Comparison of ENCODE assay signal across 19 cellular contexts in the genomic region with DNA sequence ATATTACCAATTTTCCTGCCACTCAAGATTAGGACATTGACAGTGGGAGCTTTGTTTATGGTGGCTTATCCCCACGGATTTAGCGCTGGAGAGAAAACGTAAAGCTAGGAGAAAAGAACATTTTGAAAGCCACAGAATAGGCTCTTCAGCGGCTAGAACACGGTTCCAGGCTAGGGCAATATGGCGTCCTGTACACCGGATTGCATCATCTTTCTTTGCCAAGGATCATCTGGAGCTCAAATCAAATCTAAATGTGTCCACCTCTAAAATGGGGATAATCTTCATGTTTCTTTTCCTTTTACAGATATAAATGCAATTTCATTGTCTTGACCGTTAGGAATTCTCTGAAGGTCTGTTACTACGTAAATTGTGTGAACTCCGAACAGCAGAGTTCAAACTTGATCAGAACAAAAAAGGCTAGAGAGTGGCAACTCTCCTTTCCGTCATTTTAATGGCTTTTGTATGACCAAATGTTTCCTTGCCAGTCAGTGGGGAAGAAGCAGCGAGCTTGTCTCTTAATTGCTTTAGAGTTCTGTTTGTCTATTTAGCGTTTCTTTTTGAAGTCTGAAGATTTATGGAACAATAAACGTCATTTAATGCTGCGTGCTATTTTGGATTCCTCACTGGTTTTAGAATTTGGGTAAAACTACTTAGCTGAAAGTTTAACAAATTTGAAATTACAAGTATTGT. TPM values are rescaled to one million over a fixed set of nuclear protein-coding genes. Genes with fewer than 3 reads are reported as not detected.
A peak's percentile ranks its signal among the peaks of the same experiment; 100 is the strongest.
DNase-seq lines count a peak whose midpoint lies in the region; ATAC-seq, FAIRE-seq and TF ChIP-seq lines count a peak whose summit lies in the region.
"Had no signal": no experiment of that assay in that cellular context is flagged by ENCODE, and none has a peak within 500 bp of the region (broad histone marks: within the 10 kb centered on the region; RNA-seq: fewer than 3 reads in every experiment).

No MANE protein-coding gene starts in this region.

- H3K23ac ChIP-seq in mesenchymal stem cell (ENCODE audit: low read length in 2 of 2), result no peak overlapping the region

- no peak overlapping the region for H4K91ac ChIP-seq in mesenchymal stem cell (ENCODE audit: low read length)

- TF ChIP-seq CTCF in A673 (conservative IDR thresholded peaks at IDR 0.05; ENCODE audit: low read depth, low read length) (no peak), K562 (IDR thresholded peaks at IDR 0.05 in 2 of 3, conservative IDR thresholded peaks at IDR 0.05 in 1 of 3; ENCODE audit: insufficient read depth in 2 of 3, low read depth in 1 of 3, low read length in 3 of 3) (no peak), GM13977 (IDR thresholded peaks at IDR 0.05; ENCODE audit: extremely low read depth, insufficient read depth, missing control alignments) (no peak), GM13976 (IDR thresholded peaks at IDR 0.05; ENCODE audit: borderline replicate concordance, control extremely low read depth, extremely low read depth, insufficient read depth, missing control alignments) (no peak)

- peaks cover 5% of the 10 kb centered on the region for H3K79me1 ChIP-seq in mesenchymal stem cell (replicated peaks; ENCODE audit: low read length, poor library complexity, severe bottlenecking)

- no peaks in the 10 kb centered on the region for H3K9me1 ChIP-seq in K562 (ENCODE audit: control insufficient read depth, insufficient read depth, low read length)

- TSS peak; percentile 50 for BruUV-seq in A673 (replicated peaks; lab: Mats Ljungman, UMichigan)
- BruUV-seq in K562 (replicated peaks; lab: Mats Ljungman, UMichigan), result no TSS peak

- peaks cover 22% of the 10 kb centered on the region for H3K79me2 ChIP-seq in K562 (ENCODE audit: control insufficient read depth, insufficient read depth, low read length)

- no peak for TF ChIP-seq EP300 in K562 (IDR thresholded peaks at IDR 0.05; ENCODE audit: low read length)

- H3K18ac ChIP-seq in mesenchymal stem cell (ENCODE audit: low read depth in 1 of 2, low read length in 2 of 2), result no peak overlapping the region

- H3K4me3 ChIP-seq in A673 (ENCODE audit: low read depth, low read length, poor library complexity, severe bottlenecking), result peak overlapping the region; percentile 9
- no peak overlapping the region for H3K4me3 ChIP-seq in K562
- H3K4me3 ChIP-seq in mesenchymal stem cell (ENCODE audit: insufficient read depth in 1 of 2, low read depth in 1 of 2, low read length in 2 of 2), result no peak overlapping the region
- H3K4me3 ChIP-seq: BLaER1, colonic mucosa, suprapubic skin had no signal

- H4K8ac ChIP-seq in mesenchymal stem cell (ENCODE audit: low read length), result no peak overlapping the region

- DNase-seq in A673 (ENCODE audit: low spot score) (peak; percentile 70), HEK293T (ENCODE audit: extremely low spot score) (no peak), K562 (ENCODE audit: extremely low read depth in 1 of 4, low spot score in 3 of 4) (no peak), mesenchymal stem cell (peak; percentile 21), GM13977 (ENCODE audit: low spot score) (no peak), GM13976 (ENCODE audit: low spot score) (no peak), NCI-H82 treated with DMSO at 0.1 percent for 48 hours (lab: John Stamatoyannopoulos, UW; ENCODE audit: unreplicated experiment) (no peak), mesenteric fat pad (ENCODE audit: low spot score) (no peak)
- DNase-seq: activated CD4-positive, alpha-beta T cell treated with anti-CD3 and anti-CD28 coated beads for 1 hour; colonic mucosa; left ventricle myocardium superior; NCI-H1092; NCI-H2081 treated with DMSO at 0.1 percent for 48 hours; NCI-H446 treated with DMSO at 0.1 percent for 48 hours; RPMI8226 had no signal

- TF ChIP-seq RAD21 in K562 (CRISPR knock-in tag; conservative IDR thresholded peaks at IDR 0.05 in 1 of 2, IDR thresholded peaks at IDR 0.05 in 1 of 2), result no peak

- no peak for FAIRE-seq in K562 (lab: Jason Lieb, UNC)

- 62% methylated on average over 15 of the region's 15 CpGs for WGBS in K562 (ENCODE audit: insufficient coverage, low coverage, missing lambda C conversion rate)
- WGBS in mesenchymal stem cell, result 64% methylated on average over 15 of the region's 15 CpGs

- H2BK5ac ChIP-seq in mesenchymal stem cell (ENCODE audit: low read depth, low read length, poor library complexity, severe bottlenecking), result no peak overlapping the region

- ATAC-seq in K562, result no peak
- ATAC-seq: left ventricle myocardium superior, sciatic nerve had no signal

- H2AFZ ChIP-seq in K562 (ENCODE audit: low read depth, low read length) (peak overlapping the region; percentile 17; the same call in 1 of the 2 replicates), mesenchymal stem cell (ENCODE audit: low read depth, low read length) (no peak overlapping the region)

- H3K4ac ChIP-seq in mesenchymal stem cell (ENCODE audit: low read depth in 1 of 2, low read length in 2 of 2), result no peak overlapping the region

- H3K9me3 ChIP-seq in A673 (ENCODE audit: low read depth, low read length, poor library complexity, severe bottlenecking), result no peaks in the 10 kb centered on the region
- no peaks in the 10 kb centered on the region for H3K9me3 ChIP-seq in K562 (replicated peaks; ENCODE audit: control insufficient read depth, insufficient read depth, low read depth, low read length)
- H3K9me3 ChIP-seq in mesenchymal stem cell (ENCODE audit: control insufficient read depth, low read length), result no peaks in the 10 kb centered on the region
- H3K9me3 ChIP-seq: BLaER1, colonic mucosa, suprapubic skin, vagina had no signal

- H3K14ac ChIP-seq in mesenchymal stem cell (ENCODE audit: low read length in 2 of 2), result no peak overlapping the region

- H4K20me1 ChIP-seq in K562 (replicated peaks; ENCODE audit: control insufficient read depth, insufficient read depth, low read length), result no peaks in the 10 kb centered on the region

- H2BK15ac ChIP-seq in mesenchymal stem cell (ENCODE audit: low read depth, poor library complexity, severe bottlenecking), result no peak overlapping the region

- intact Hi-C loops in A673 (cut with micrococcal nuclease; ENCODE audit: unreplicated experiment), result loop anchor here (5.0 kb wide), 1 partner anchor 46 kb away; no protein-coding TSS in a partner anchor
- intact Hi-C loops in K562 (cut with micrococcal nuclease), result no loop called here

- H3K27ac ChIP-seq in A673 (ENCODE audit: low read depth, low read length, poor library complexity, severe bottlenecking), result peak overlapping the region; percentile 95
- H3K27ac ChIP-seq in K562 (ENCODE audit: extremely low read depth, low read depth, low read length), result no peak overlapping the region
- H3K27ac ChIP-seq in mesenchymal stem cell (ENCODE audit: low read length, poor library complexity, severe bottlenecking), result no peak overlapping the region
- H3K27ac ChIP-seq: BLaER1, colonic mucosa, suprapubic skin had no signal

- in situ Hi-C loops in K562 (cut with MboI), result no loop called here
- in situ Hi-C loops in GM13977 (cut with MboI; ENCODE audit: low pct_unique_long_range_greater_than_20kb, low sequenced_read_pairs, unreplicated experiment), result no loop called here
- in situ Hi-C loops in GM13976 (cut with MboI; ENCODE audit: low sequenced_read_pairs, unreplicated experiment), result no loop called here

- H3K4me1 ChIP-seq in A673 (ENCODE audit: insufficient read depth, low read length, poor library complexity, severe bottlenecking) (peaks cover 55% of the 10 kb centered on the region), K562 (replicated peaks in 1 of 2; ENCODE audit: control insufficient read depth in 2 of 2, insufficient read depth in 2 of 2, low read length in 2 of 2) (peaks cover 3 to 29% of the 10 kb centered on the region in 2 experiments; a peak in 2 of 5 replicates), mesenchymal stem cell (ENCODE audit: control insufficient read depth, insufficient read depth, low read depth, low read length) (peaks cover 7% of the 10 kb centered on the region)

- no peaks in the 10 kb centered on the region for H3K27me3 ChIP-seq in A673 (replicated peaks; ENCODE audit: insufficient read depth, low read depth, low read length, poor library complexity)
- no peaks in the 10 kb centered on the region for H3K27me3 ChIP-seq in K562 (ENCODE audit: control insufficient read depth in 2 of 2, insufficient read depth in 2 of 2, low read length in 2 of 2)
- H3K27me3 ChIP-seq in mesenchymal stem cell (ENCODE audit: control insufficient read depth in 1 of 2, insufficient read depth in 1 of 2, low read length in 2 of 2), result no peaks in the 10 kb centered on the region
- H3K27me3 ChIP-seq: suprapubic skin, vagina had no signal

- POLR2A ChIA-PET in A673 (lab: Charles Lee; ENCODE audit: low non-redundant PET), result interaction anchor here (0.6 kb wide), 2 partner anchors 195 to 408 kb away, joined by 4 to 7 read pairs; no protein-coding TSS in a partner anchor
- POLR2A ChIA-PET in HEK293T (lab: Yijun Ruan, JAX), result no interaction called here
- POLR2A ChIA-PET in K562 (lab: Yijun Ruan, JAX), result interaction anchor here (0.6 kb wide), 1 partner anchor 153 kb away, joined by 3 read pairs; no protein-coding TSS in a partner anchor

- H2BK12ac ChIP-seq in mesenchymal stem cell (ENCODE audit: low read length in 2 of 2), result no peak overlapping the region

- TF ChIP-seq POLR2A in K562 (conservative IDR thresholded peaks at IDR 0.05), result no peak

- H2AK5ac ChIP-seq in mesenchymal stem cell (ENCODE audit: low read length, severe bottlenecking), result peak overlapping the region; percentile 84

- H3K9ac ChIP-seq in K562 (ENCODE audit: insufficient read depth in 1 of 2, low read depth in 2 of 2, low read length in 2 of 2) (no peak overlapping the region), mesenchymal stem cell (ENCODE audit: low read length) (no peak overlapping the region)
- H3K9ac ChIP-seq: BLaER1 had no signal

- H2BK120ac ChIP-seq in mesenchymal stem cell (ENCODE audit: low read depth, low read length), result no peak overlapping the region

- CTCF ChIA-PET in A673 (lab: Charles Lee) (no interaction called here), HEK293T (lab: Yijun Ruan, JAX) (interaction anchor here (0.6 to 1.5 kb wide), 2 partner anchors 154 to 166 kb away, joined by 4 to 9 read pairs; no protein-coding TSS in a partner anchor), K562 (lab: Yijun Ruan, JAX; ENCODE audit: low intra/inter-chr PET ratio) (no interaction called here)

- H3K4me2 ChIP-seq in K562 (ENCODE audit: insufficient read depth, low read length) (no peak overlapping the region), mesenchymal stem cell (ENCODE audit: low read length, poor library complexity, severe bottlenecking) (no peak overlapping the region)
- H3K4me2 ChIP-seq: BLaER1 had no signal

- H3K36me3 ChIP-seq in A673 (ENCODE audit: insufficient read depth, low read length, poor library complexity, severe bottlenecking), result no peaks in the 10 kb centered on the region
- H3K36me3 ChIP-seq in K562 (ENCODE audit: control insufficient read depth, insufficient read depth, low read length), result no peaks in the 10 kb centered on the region
- no peaks in the 10 kb centered on the region for H3K36me3 ChIP-seq in mesenchymal stem cell (ENCODE audit: control insufficient read depth in 1 of 2, insufficient read depth in 2 of 2, low read depth in 1 of 2, low read length in 2 of 2)
- H3K36me3 ChIP-seq: BLaER1, colonic mucosa, suprapubic skin, vagina had no signal

RNA-seq across cellular contexts. Expression of gene WWC2, which starts 2.6 kb away (rescaled TPM):
- 82.8 and 86.5 TPM in 2 replicates for total RNA-seq in A673 (2021)
- total RNA-seq in K562 (2011; cell fraction: chromatin; rRNA removed; ENCODE audit: low replicate concordance), result 4.6 and 29.4 TPM in 2 replicates
- total RNA-seq in K562 (2011; cell fraction: nucleolus; rRNA removed), result 2.0 and 3.8 TPM in 2 replicates
- 9.3 and 9.9 TPM in 2 replicates for total RNA-seq in K562 (2011; cell fraction: nucleoplasm; rRNA removed)
- 19.3 and 21.1 TPM in 2 replicates for total RNA-seq in K562 (2014; rRNA removed)
- 21.6 and 25.9 TPM in 2 replicates for total RNA-seq in K562 (2014; rRNA removed; fragmentation: Illumina TruSeq; extraction: Trizol)
- 23.8 and 25.5 TPM in 2 replicates for total RNA-seq in K562 (2015; rRNA removed; fragmentation: Illumina TruSeq; extraction: Trizol)
- total RNA-seq in K562 (2021), result 36.8 and 39.4 TPM in 2 replicates
- 3.7 and 11.8 TPM in 2 replicates for polyA plus RNA-seq in K562 (2011; rRNA removed)
- polyA plus RNA-seq in K562 (2011; cell fraction: cytosol; rRNA removed), result 1.2 and 6.5 TPM in 2 replicates
- polyA plus RNA-seq in K562 (2011; cell fraction: nucleus; rRNA removed), result 5.6 and 25.8 TPM in 2 replicates
- polyA plus RNA-seq in K562 (2012), result 11.4 and 14.0 TPM in 2 replicates
- 18.9 and 19.6 TPM in 2 replicates for polyA plus RNA-seq in K562 (2014; fragmentation: Illumina TruSeq; extraction: Trizol)
- 1 to 10 TPM; 3.9 to 5.6 TPM for polyA plus RNA-seq in K562 (2014; fragmentation: Nextera tagmentation; extraction: Ambion mirVana)
- polyA plus RNA-seq in K562 (2014; rRNA removed), result 13.1 and 13.6 TPM in 2 replicates
- 5.0 and 26.1 TPM in 2 replicates for polyA minus RNA-seq in K562 (2011; rRNA and poly(A)+ RNA removed)
- polyA minus RNA-seq in K562 (2011; cell fraction: cytosol; rRNA and poly(A)+ RNA removed), result 2.3 and 15.6 TPM in 2 replicates
- 5.1 and 31.1 TPM in 2 replicates for polyA minus RNA-seq in K562 (2011; cell fraction: nucleus; rRNA and poly(A)+ RNA removed)
- polyA plus RNA-seq in mesenchymal stem cell (2013, experiment 1 of 2), result 16.8 TPM
- polyA plus RNA-seq in mesenchymal stem cell (2013, experiment 2 of 2), result 16.4 TPM
- total RNA-seq in mesenteric fat pad, result 37.6 TPM

Comparison
In these comparisons a context has a peak if more than half of its experiments do, and no peak if none do; other contexts are left out.
1. DNase-seq: peak in A673 (single experiment) and mesenchymal stem cell (single experiment); none in HEK293T (single experiment), K562 (0 of 4), GM13977 (single experiment), GM13976 (single experiment), NCI-H82 treated with DMSO at 0.1 percent for 48 hours (single experiment) and mesenteric fat pad (single experiment).